3 cellular contexts compared by ENCODE assay signal in genomic region chr7:103698064-103698463, GRCh38.
TF ChIP-seq lines count a peak whose summit lies in the region.

No MANE protein-coding gene starts in this region.

TF ChIP-seq in HepG2, 621 proteins besides CTCF, POLR2A, EP300 and RAD21:
- TF ChIP-seq ADNP (CRISPR knock-in tag; IDR thresholded peaks at IDR 0.05) (no peak), MAFK (conservative IDR thresholded peaks at IDR 0.05 in 1 of 2, IDR thresholded peaks at IDR 0.05 in 1 of 2; ENCODE audit: low read length in 2 of 2) (peak; percentile 84 to 93), ZNF143 (CRISPR knock-in tag; IDR thresholded peaks at IDR 0.05) (no peak), ZNF431 (CRISPR knock-in tag; IDR thresholded peaks at IDR 0.05; ENCODE audit: borderline replicate concordance, low read depth) (no peak), MAFF (IDR thresholded peaks at IDR 0.05; ENCODE audit: low read depth, low read length) (peak; percentile 85), E2F2 (CRISPR knock-in tag; IDR thresholded peaks at IDR 0.05; ENCODE audit: borderline replicate concordance) (no peak), ETS1 (CRISPR knock-in tag; IDR thresholded peaks at IDR 0.05) (no peak), ZNF101 (CRISPR knock-in tag; IDR thresholded peaks at IDR 0.05; ENCODE audit: borderline replicate concordance, low read depth) (no peak), TCF7L2 (IDR thresholded peaks at IDR 0.05; ENCODE audit: low read depth, low read length) (no peak), SMC3 (IDR thresholded peaks at IDR 0.05; ENCODE audit: low read length) (no peak)

TF ChIP-seq in IMR-90, 13 proteins besides CTCF, POLR2A, EP300 and RAD21:
- TF ChIP-seq SMC3 (IDR thresholded peaks at IDR 0.05; ENCODE audit: low read depth, low read length) = no peak
- peak; percentile 88 for TF ChIP-seq MAFK (IDR thresholded peaks at IDR 0.05; ENCODE audit: low read depth, low read length)
- TF ChIP-seq CHD1 (IDR thresholded peaks at IDR 0.05; ENCODE audit: low read depth, low read length) = no peak
- TF ChIP-seq CEBPB (IDR thresholded peaks at IDR 0.05; ENCODE audit: low read depth, low read length) = no peak

TF ChIP-seq in H1, 55 proteins besides CTCF, POLR2A, EP300 and RAD21:
- no peak for TF ChIP-seq KDM1A (IDR thresholded peaks at IDR 0.05; ENCODE audit: borderline replicate concordance, low read length)
- peak; percentile 11; the same call in 1 of the 2 replicates for TF ChIP-seq MAFK (IDR thresholded peaks at IDR 0.05; ENCODE audit: low read depth, low read length)
TF ChIP-seq in H1: peak in this region for 1.
